In genomic region chr5:90941002-90941720, GRCh38 we compare ENCODE assay signal across 2 cellular contexts.
TF ChIP-seq lines count a peak whose summit lies in the region.

No MANE protein-coding gene starts in this region.

TF ChIP-seq in IMR-90, 13 proteins besides CTCF, POLR2A, EP300 and RAD21 (continued from another document):
- TF ChIP-seq ELK1 (IDR thresholded peaks at IDR 0.05; ENCODE audit: borderline replicate concordance, low read depth, low read length) (no peak), CEBPB (IDR thresholded peaks at IDR 0.05; ENCODE audit: low read depth, low read length) (no peak), MAFK (IDR thresholded peaks at IDR 0.05; ENCODE audit: low read depth, low read length) (no peak)

TF ChIP-seq in SK-N-SH, 30 proteins besides CTCF, POLR2A, EP300 and RAD21:
- TF ChIP-seq, protein P1, sequence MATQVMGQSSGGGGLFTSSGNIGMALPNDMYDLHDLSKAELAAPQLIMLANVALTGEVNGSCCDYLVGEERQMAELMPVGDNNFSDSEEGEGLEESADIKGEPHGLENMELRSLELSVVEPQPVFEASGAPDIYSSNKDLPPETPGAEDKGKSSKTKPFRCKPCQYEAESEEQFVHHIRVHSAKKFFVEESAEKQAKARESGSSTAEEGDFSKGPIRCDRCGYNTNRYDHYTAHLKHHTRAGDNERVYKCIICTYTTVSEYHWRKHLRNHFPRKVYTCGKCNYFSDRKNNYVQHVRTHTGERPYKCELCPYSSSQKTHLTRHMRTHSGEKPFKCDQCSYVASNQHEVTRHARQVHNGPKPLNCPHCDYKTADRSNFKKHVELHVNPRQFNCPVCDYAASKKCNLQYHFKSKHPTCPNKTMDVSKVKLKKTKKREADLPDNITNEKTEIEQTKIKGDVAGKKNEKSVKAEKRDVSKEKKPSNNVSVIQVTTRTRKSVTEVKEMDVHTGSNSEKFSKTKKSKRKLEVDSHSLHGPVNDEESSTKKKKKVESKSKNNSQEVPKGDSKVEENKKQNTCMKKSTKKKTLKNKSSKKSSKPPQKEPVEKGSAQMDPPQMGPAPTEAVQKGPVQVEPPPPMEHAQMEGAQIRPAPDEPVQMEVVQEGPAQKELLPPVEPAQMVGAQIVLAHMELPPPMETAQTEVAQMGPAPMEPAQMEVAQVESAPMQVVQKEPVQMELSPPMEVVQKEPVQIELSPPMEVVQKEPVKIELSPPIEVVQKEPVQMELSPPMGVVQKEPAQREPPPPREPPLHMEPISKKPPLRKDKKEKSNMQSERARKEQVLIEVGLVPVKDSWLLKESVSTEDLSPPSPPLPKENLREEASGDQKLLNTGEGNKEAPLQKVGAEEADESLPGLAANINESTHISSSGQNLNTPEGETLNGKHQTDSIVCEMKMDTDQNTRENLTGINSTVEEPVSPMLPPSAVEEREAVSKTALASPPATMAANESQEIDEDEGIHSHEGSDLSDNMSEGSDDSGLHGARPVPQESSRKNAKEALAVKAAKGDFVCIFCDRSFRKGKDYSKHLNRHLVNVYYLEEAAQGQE (IDR thresholded peaks at IDR 0.05; ENCODE audit: low read depth, low read length): no peak
- no peak for TF ChIP-seq JUND (IDR thresholded peaks at IDR 0.05)
- TF ChIP-seq NRF1 (IDR thresholded peaks at IDR 0.05; ENCODE audit: low read depth, low read length): no peak
- no peak for TF ChIP-seq TCF12 (IDR thresholded peaks at IDR 0.05)
- TF ChIP-seq USF2 (IDR thresholded peaks at IDR 0.05; ENCODE audit: borderline replicate concordance, low read depth, low read length): no peak
- TF ChIP-seq, protein P2, sequence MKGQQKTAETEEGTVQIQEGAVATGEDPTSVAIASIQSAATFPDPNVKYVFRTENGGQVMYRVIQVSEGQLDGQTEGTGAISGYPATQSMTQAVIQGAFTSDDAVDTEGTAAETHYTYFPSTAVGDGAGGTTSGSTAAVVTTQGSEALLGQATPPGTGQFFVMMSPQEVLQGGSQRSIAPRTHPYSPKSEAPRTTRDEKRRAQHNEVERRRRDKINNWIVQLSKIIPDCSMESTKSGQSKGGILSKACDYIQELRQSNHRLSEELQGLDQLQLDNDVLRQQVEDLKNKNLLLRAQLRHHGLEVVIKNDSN (IDR thresholded peaks at IDR 0.05; ENCODE audit: borderline replicate concordance, low read depth): no peak
- no peak for TF ChIP-seq TAF1 (IDR thresholded peaks at IDR 0.05; ENCODE audit: borderline replicate concordance, low read depth, low read length)
- TF ChIP-seq CHD2 (IDR thresholded peaks at IDR 0.05; ENCODE audit: low read length, partially characterized antibody): no peak
